In the genomic region with DNA sequence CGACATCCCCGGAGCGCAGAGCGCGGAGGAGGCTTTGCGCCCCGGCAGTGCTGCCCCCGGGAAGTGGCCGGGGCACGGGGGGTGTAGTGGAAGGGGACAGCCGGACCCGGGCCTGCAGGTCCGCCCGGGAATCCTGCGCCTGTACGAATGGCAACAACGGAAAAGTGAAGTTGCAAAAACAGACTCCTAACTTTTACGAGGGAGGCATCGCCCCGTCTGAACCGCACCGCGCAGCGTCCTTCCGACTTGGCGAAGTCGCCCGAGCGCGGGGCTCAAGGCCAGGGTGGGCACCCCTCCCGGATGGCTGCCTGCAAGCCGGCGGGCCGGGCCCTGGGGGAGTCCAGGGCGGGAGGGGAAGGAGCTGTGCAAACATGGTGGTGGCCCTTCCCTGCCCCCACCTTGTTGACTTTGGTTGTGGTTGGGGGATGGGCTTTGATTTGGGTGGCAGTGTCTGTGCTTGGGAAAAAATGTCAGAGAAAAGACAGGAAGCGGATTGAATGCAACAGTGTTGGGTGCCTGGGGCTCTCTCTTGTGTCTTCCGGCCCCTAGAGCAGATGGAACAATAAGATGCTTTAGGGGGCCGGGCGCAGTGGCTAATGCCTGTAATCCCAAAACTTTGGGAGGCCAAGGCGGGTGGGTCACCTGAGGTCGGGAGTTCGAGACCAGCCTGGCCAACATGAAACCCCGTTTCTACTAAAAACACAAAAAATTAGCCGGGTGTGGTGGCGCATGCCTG, we compare ENCODE assay signal across 1 cellular context.
TF ChIP-seq lines count a peak whose summit lies in the region.

No MANE protein-coding gene starts in this region.

TF ChIP-seq in H1, 55 proteins besides CTCF, POLR2A, EP300 and RAD21:
- TF ChIP-seq BACH1 (IDR thresholded peaks at IDR 0.05; ENCODE audit: low read length) (no peak), BRCA1 (IDR thresholded peaks at IDR 0.05; ENCODE audit: low read depth, low read length) (no peak), EGR1 (IDR thresholded peaks at IDR 0.05; ENCODE audit: borderline replicate concordance, low read depth, low read length) (no peak; the same call in 1 of the 2 replicates), TCF12 (IDR thresholded peaks at IDR 0.05; ENCODE audit: low read depth, low read length) (0 out of 2 replicates have a peak, but pooled peaks have one; percentile 53), HDAC6 (IDR thresholded peaks at IDR 0.05; ENCODE audit: low read depth, low read length) (no peak), YY1 (IDR thresholded peaks at IDR 0.05; ENCODE audit: low read depth, low read length) (peak; percentile 65; the same call in 1 of the 2 replicates), ASH2L (IDR thresholded peaks at IDR 0.05; ENCODE audit: low read length) (peak; percentile 87), GABPA (IDR thresholded peaks at IDR 0.05; ENCODE audit: borderline replicate concordance, insufficient read depth, low read length) (peak; percentile 41; the same call in 1 of the 2 replicates), TBP (IDR thresholded peaks at IDR 0.05; ENCODE audit: low read depth, low read length) (peak; percentile 62; the same call in 1 of the 2 replicates), TAF1 (IDR thresholded peaks at IDR 0.05; ENCODE audit: low read depth, low read length) (peak; percentile 60; the same call in 1 of the 2 replicates), SIRT6 (IDR thresholded peaks at IDR 0.05; ENCODE audit: low read length) (no peak), CHD2 (IDR thresholded peaks at IDR 0.05; ENCODE audit: low read length) (peak; percentile 16; the same call in 1 of the 2 replicates), SIN3A (conservative IDR thresholded peaks at IDR 0.05 in 1 of 2, IDR thresholded peaks at IDR 0.05 in 1 of 2; ENCODE audit: low read depth in 1 of 2, low read length in 2 of 2) (peak; percentile 65 to 79; a peak in 2 of 4 replicates), SP4 (IDR thresholded peaks at IDR 0.05; ENCODE audit: low read length) (0 out of 2 replicates have a peak, but pooled peaks have one; percentile 33), ZNF274 (IDR thresholded peaks at IDR 0.05; ENCODE audit: borderline replicate concordance, extremely low read depth, low read length) (no peak), SP1 (IDR thresholded peaks at IDR 0.05; ENCODE audit: low read depth, low read length) (peak; percentile 81), TEAD4 (IDR thresholded peaks at IDR 0.05; ENCODE audit: low read depth, low read length) (peak; percentile 7; the same call in 1 of the 2 replicates), KDM4A (IDR thresholded peaks at IDR 0.05; ENCODE audit: low read depth, low read length, severe bottlenecking) (peak; percentile 23)
- TF ChIP-seq, protein P1, sequence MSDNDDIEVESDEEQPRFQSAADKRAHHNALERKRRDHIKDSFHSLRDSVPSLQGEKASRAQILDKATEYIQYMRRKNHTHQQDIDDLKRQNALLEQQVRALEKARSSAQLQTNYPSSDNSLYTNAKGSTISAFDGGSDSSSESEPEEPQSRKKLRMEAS (IDR thresholded peaks at IDR 0.05), result peak; percentile 57
